ENCODE assay signal across 19 cellular contexts in genomic region chr16:80250376-80250775, GRCh38.
DNase-seq lines count a peak whose midpoint lies in the region; ATAC-seq and TF ChIP-seq lines count a peak whose summit lies in the region.
"Had no signal": no experiment of that assay in that cellular context is flagged by ENCODE, and none has a peak within 500 bp of the region (broad histone marks: within the 10 kb centered on the region; RNA-seq: fewer than 3 reads in every experiment).

No MANE protein-coding gene starts in this region.

- no peak overlapping the region for H2AFZ ChIP-seq in mammary epithelial cell (ENCODE audit: low read depth, low read length)

- H3K27me3 ChIP-seq in mammary epithelial cell (ENCODE audit: insufficient read depth, low read length) = no peaks in the 10 kb centered on the region

- no peaks in the 10 kb centered on the region for H3K36me3 ChIP-seq in mammary epithelial cell (ENCODE audit: insufficient read depth, low read length)

- no peak overlapping the region for H3K4me3 ChIP-seq in mammary epithelial cell (replicated peaks in 1 of 3; ENCODE audit: insufficient read depth in 1 of 3, low read depth in 2 of 3, low read length in 3 of 3)

- POLR2A ChIA-PET in MCF 10A (lab: Yijun Ruan, JAX) (no interaction called here), T-cell (lab: Charles Lee) (no interaction called here)

- H3K27ac ChIP-seq in mammary epithelial cell (ENCODE audit: insufficient read depth, low read depth, low read length) (no peak overlapping the region), substantia nigra (ENCODE audit: low read depth, low read length, poor library complexity, severe bottlenecking) (no peak overlapping the region)
- H3K27ac ChIP-seq: C4-2B had no signal

- BruUV-seq in MCF 10A (replicated peaks; lab: Mats Ljungman, UMichigan) (no TSS peak), mammary epithelial cell (replicated peaks; lab: Mats Ljungman, UMichigan) (no TSS peak)

- H3K4me1 ChIP-seq in mammary epithelial cell (ENCODE audit: insufficient read depth, low read length) = no peaks in the 10 kb centered on the region

- H3K27ac Mint-ChIP-seq in MCF 10A (ENCODE audit: low read depth, unreplicated experiment) (no peak overlapping the region), T-cell (no peak overlapping the region)

- H3K4me1 Mint-ChIP-seq in MCF 10A (ENCODE audit: insufficient read depth, unreplicated experiment) (no peaks in the 10 kb centered on the region), T-cell (no peaks in the 10 kb centered on the region)

- TF ChIP-seq CTCF in MCF 10A (IDR thresholded peaks at IDR 0.05; ENCODE audit: unreplicated experiment) (no peak), mammary epithelial cell (conservative IDR thresholded peaks at IDR 0.05 in 1 of 2, IDR thresholded peaks at IDR 0.05 in 1 of 2; ENCODE audit: extremely low read depth in 1 of 2, insufficient read depth in 1 of 2, low read depth in 1 of 2, low read length in 2 of 2) (no peak)

- dilution Hi-C loops in mammary epithelial cell (cut with HindIII; ENCODE audit: low sequenced_read_pairs) = no loop called here

- ATAC-seq in T-cell (replicated peaks in 1 of 4) (no peak), HG03469 (IDR thresholded peaks at IDR 0.05; ENCODE audit: unreplicated experiment) (no peak), HG02852 (IDR thresholded peaks at IDR 0.05; ENCODE audit: unreplicated experiment) (no peak)
- ATAC-seq: SK-N-SH treated with all-trans-retinoic acid at 6 μM for 48 hours had no signal

- H3K36me3 Mint-ChIP-seq in MCF 10A (ENCODE audit: insufficient read depth, unreplicated experiment) (no peaks in the 10 kb centered on the region), T-cell (no peaks in the 10 kb centered on the region)

- H3K27me3 Mint-ChIP-seq in MCF 10A (ENCODE audit: insufficient read depth, unreplicated experiment) (no peaks in the 10 kb centered on the region), T-cell (peaks cover 9 to 10% of the 10 kb centered on the region in 2 donors)

- CTCF ChIA-PET in MCF 10A (lab: Yijun Ruan, JAX) (interaction anchor here (0.6 kb wide), 2 partner anchors 211 to 271 kb away, joined by 5 read pairs; no protein-coding TSS in a partner anchor), mammary epithelial cell (lab: Charles Lee; ENCODE audit: low non-redundant PET) (no interaction called here), T-cell (lab: Charles Lee) (interaction anchor here in 1 of 2 donors (0.6 kb wide), 1 partner anchor 14 kb away, joined by 4 read pairs; no protein-coding TSS in a partner anchor)

- no peaks in the 10 kb centered on the region for H3K79me2 ChIP-seq in mammary epithelial cell (ENCODE audit: insufficient read depth, low read length)

- no peaks in the 10 kb centered on the region for H3K9me3 Mint-ChIP-seq in MCF 10A (ENCODE audit: unreplicated experiment)
- peaks cover 0 to 4% (median 2%) of the 10 kb centered on the region in 3 donors for H3K9me3 Mint-ChIP-seq in T-cell

- no peak overlapping the region for H3K9ac ChIP-seq in mammary epithelial cell (ENCODE audit: insufficient read depth, low read length)

- intact Hi-C loops in MCF 10A (cut with micrococcal nuclease) = no loop called here
- intact Hi-C loops in mammary epithelial cell (cut with micrococcal nuclease) = no loop called here

- H3K4me3 Mint-ChIP-seq in MCF 10A (ENCODE audit: unreplicated experiment) (no peak overlapping the region), T-cell (no peak overlapping the region)

- H3K4me2 ChIP-seq in mammary epithelial cell (ENCODE audit: insufficient read depth, low read depth, low read length) = no peak overlapping the region

- whole genome bisulfite sequencing in mammary epithelial cell (ENCODE audit: low coverage, missing lambda C conversion rate) = 60% methylated on average over 2 of the region's 4 CpGs

- no peaks in the 10 kb centered on the region for H3K9me3 ChIP-seq in mammary epithelial cell (replicated peaks; ENCODE audit: insufficient read depth, low read length)

- no peaks in the 10 kb centered on the region for H4K20me1 ChIP-seq in mammary epithelial cell (ENCODE audit: insufficient read depth, low read length)

- DNase-seq in MCF 10A (ENCODE audit: unreplicated experiment) = peak; percentile 30
- no peak for DNase-seq in mammary epithelial cell
- DNase-seq in M059J (ENCODE audit: low read depth) = peak; percentile 82
- peak; percentile 79 for DNase-seq in islet precursor cell
- DNase-seq in T-cell = no peak
- no peak for DNase-seq in substantia nigra (lab: John Stamatoyannopoulos, UW)
- DNase-seq: IMR-90, Karpas-422, MV-4-11, NCI-H1417, NCI-H187 treated with DMSO at 0.1 percent for 48 hours, NCI-H2171, NCI-H446, NCI-H69, SHP77 had no signal

- in situ Hi-C loops in mammary epithelial cell (cut with MboI; ENCODE audit: low sequenced_read_pairs in 2 of 2) = no loop called here

Comparison
In these comparisons a context has a peak if more than half of its experiments do, and no peak if none do; other contexts are left out.
1. DNase-seq: peak in MCF 10A (single experiment), M059J (single experiment) and islet precursor cell (single experiment); none in mammary epithelial cell (single experiment), T-cell (0 of 34) and substantia nigra (0 of 49).